33 cellular contexts compared by ENCODE assay signal in genomic region chr2:233837694-233838229, GRCh38. TPM values are rescaled to one million over a fixed set of nuclear protein-coding genes. Genes with fewer than 3 reads are reported as not detected.
DNase-seq lines count a peak whose midpoint lies in the region; ATAC-seq and TF ChIP-seq lines count a peak whose summit lies in the region.
"Had no signal": no experiment of that assay in that cellular context is flagged by ENCODE, and none has a peak within 500 bp of the region (broad histone marks: within the 10 kb centered on the region; RNA-seq: fewer than 3 reads in every experiment).

No MANE protein-coding gene starts in this region.

- intact Hi-C loops in aorta (cut with DNase I), result no loop called here

- DNase-seq in Peyer's patch (peak in 2 of 3 donors; percentile 8 to 11), progenitor cell of endocrine pancreas (ENCODE audit: low spot score, unreplicated experiment) (no peak), NOMO-1 treated with DMSO at 0.1 percent for 48 hours (lab: John Stamatoyannopoulos, UW; ENCODE audit: unreplicated experiment) (no peak), hippocampal formation (lab: John Stamatoyannopoulos, UW) (no peak), aorta (no peak)
- DNase-seq in central memory CD8-positive, alpha-beta T cell (ENCODE audit: low spot score in 2 of 2), result no peak
- DNase-seq in stimulated activated CD4-positive, alpha-beta T cell treated with anti-CD3 and anti-CD28 coated beads, Interleukin-4, amount 100 ng/mL, for 1 hour, result no peak
- DNase-seq: activated CD4-positive, alpha-beta T cell treated with anti-CD3 and anti-CD28 coated beads, Interleukin-2, amount 50 U/mL, for 1 hour; activated T-cell treated with anti-CD3 and anti-CD28 coated beads, Interleukin-2, amount 50 U/mL, for 72 hours; amygdala; DMS 273 treated with DMSO at 0.1 percent for 48 hours; effector CD8-positive, alpha-beta T cell; left colon; mammary epithelial cell; MM.1S; NCI-H1930; NCI-H2171 treated with DMSO at 0.1 percent for 48 hours; NCI-H510A; right cardiac atrium had no signal

- H3K4me1 ChIP-seq in BLaER1, result peaks cover 59% of the 10 kb centered on the region
- H3K4me1 ChIP-seq in Peyer's patch, result peaks cover 0 to 5% (median 0%) of the 10 kb centered on the region in 4 donors
- H3K4me1 ChIP-seq in aorta (ENCODE audit: control insufficient read depth in 1 of 2, insufficient read depth in 2 of 2, low read length in 2 of 2), result no peaks in the 10 kb centered on the region
- H3K4me1 ChIP-seq: parathyroid adenoma, tibial nerve had no signal

- H3K4me1 Mint-ChIP-seq in central memory CD8-positive, alpha-beta T cell, result peaks cover 5% of the 10 kb centered on the region
- peaks cover 1% of the 10 kb centered on the region for H3K4me1 Mint-ChIP-seq in progenitor cell of endocrine pancreas (ENCODE audit: low read depth)
- H3K4me1 Mint-ChIP-seq: activated naive CD4-positive, alpha-beta T cell treated with anti-CD3 and anti-CD28 coated beads, Interleukin-2, amount 50 U/mL, for 24 hours had no signal

- no peaks in the 10 kb centered on the region for H3K27me3 ChIP-seq in BLaER1
- no peaks in the 10 kb centered on the region for H3K27me3 ChIP-seq in Peyer's patch
- no peaks in the 10 kb centered on the region for H3K27me3 ChIP-seq in aorta (ENCODE audit: control insufficient read depth in 1 of 2, insufficient read depth in 2 of 2, low read length in 1 of 2)
- H3K27me3 ChIP-seq: tibial nerve had no signal

- H3K27ac Mint-ChIP-seq in central memory CD8-positive, alpha-beta T cell (ENCODE audit: low read depth), result peak overlapping the region; percentile 75
- H3K27ac Mint-ChIP-seq in progenitor cell of endocrine pancreas, result peak overlapping the region; percentile 14
- H3K27ac Mint-ChIP-seq: activated naive CD4-positive, alpha-beta T cell treated with anti-CD3 and anti-CD28 coated beads, Interleukin-2, amount 50 U/mL, for 24 hours; WTC11 had no signal

- H3K9me3 ChIP-seq in BLaER1 (no peaks in the 10 kb centered on the region), Peyer's patch (no peaks in the 10 kb centered on the region), aorta (ENCODE audit: control insufficient read depth, low read length) (no peaks in the 10 kb centered on the region)
- H3K9me3 ChIP-seq: tibial nerve had no signal

- H3K4me2 ChIP-seq in BLaER1, result peak overlapping the region; percentile 53; the same call in 1 of the 2 replicates
- H3K4me2 ChIP-seq: KMS-11, smooth muscle cell had no signal

- no peaks in the 10 kb centered on the region for H3K9me3 Mint-ChIP-seq in central memory CD8-positive, alpha-beta T cell
- no peaks in the 10 kb centered on the region for H3K9me3 Mint-ChIP-seq in progenitor cell of endocrine pancreas (ENCODE audit: low read depth)
- H3K9me3 Mint-ChIP-seq: activated naive CD4-positive, alpha-beta T cell treated with anti-CD3 and anti-CD28 coated beads, Interleukin-2, amount 50 U/mL, for 24 hours; activated T-cell treated with anti-CD3 and anti-CD28 coated beads, Interleukin-2, amount 50 U/mL, for 72 hours; neural crest cell; WTC11 had no signal

- H3K9ac ChIP-seq in BLaER1, result no peak overlapping the region; the same call in 1 of the 2 replicates
- H3K9ac ChIP-seq: KMS-11, parathyroid adenoma had no signal

- peaks cover 4% of the 10 kb centered on the region for H3K36me3 Mint-ChIP-seq in central memory CD8-positive, alpha-beta T cell (ENCODE audit: insufficient read depth)
- peaks cover 20% of the 10 kb centered on the region for H3K36me3 Mint-ChIP-seq in progenitor cell of endocrine pancreas (ENCODE audit: insufficient read depth)
- H3K36me3 Mint-ChIP-seq: activated naive CD4-positive, alpha-beta T cell treated with anti-CD3 and anti-CD28 coated beads, Interleukin-2, amount 50 U/mL, for 24 hours had no signal

- peaks cover 81% of the 10 kb centered on the region for H4K20me1 ChIP-seq in BLaER1

- H3K27ac ChIP-seq in BLaER1 (peak overlapping the region; percentile 45; the same call in 1 of the 2 replicates), Peyer's patch (no peak overlapping the region), aorta (ENCODE audit: low read depth in 1 of 2, low read length in 2 of 2) (no peak overlapping the region)
- H3K27ac ChIP-seq: epithelial cell of prostate, KMS-11, parathyroid adenoma, tibial nerve had no signal

- TF ChIP-seq CTCF in Peyer's patch (IDR thresholded peaks at IDR 0.05) (no peak), progenitor cell of endocrine pancreas (IDR thresholded peaks at IDR 0.05; ENCODE audit: unreplicated experiment) (no peak)

- 53 to 61% methylated on average over 9 of the region's 9 CpGs for WGBS in aorta, 2 donors

- no peak overlapping the region for H3K4me3 ChIP-seq in BLaER1
- H3K4me3 ChIP-seq in Peyer's patch, result no peak overlapping the region
- no peak overlapping the region for H3K4me3 ChIP-seq in aorta (ENCODE audit: low read length in 2 of 2)
- H3K4me3 ChIP-seq: smooth muscle cell, tibial nerve had no signal

- ATAC-seq in central memory CD8-positive, alpha-beta T cell (replicated peaks; ENCODE audit: extremely low read depth, poor library complexity, severe bottlenecking), result no peak
- no peak for ATAC-seq in aorta (ENCODE audit: low FRiP score)
- ATAC-seq: activated T-cell treated with anti-CD3 and anti-CD28 coated beads, Interleukin-2, amount 50 U/mL, for 72 hours; left colon; right cardiac atrium; Right ventricle myocardium inferior; WTC11 had no signal

- no peak for TF ChIP-seq POLR2A in Peyer's patch (IDR thresholded peaks at IDR 0.05)

- H3K36me3 ChIP-seq in BLaER1 (peaks cover 88% of the 10 kb centered on the region), Peyer's patch (no peaks in the 10 kb centered on the region), aorta (ENCODE audit: control insufficient read depth in 1 of 2, insufficient read depth in 2 of 2, low read length in 1 of 2) (no peaks in the 10 kb centered on the region)
- H3K36me3 ChIP-seq: tibial nerve had no signal

- no peak overlapping the region for H3K4me3 Mint-ChIP-seq in central memory CD8-positive, alpha-beta T cell
- no peak overlapping the region for H3K4me3 Mint-ChIP-seq in progenitor cell of endocrine pancreas (ENCODE audit: low read depth)
- H3K4me3 Mint-ChIP-seq: activated naive CD4-positive, alpha-beta T cell treated with anti-CD3 and anti-CD28 coated beads, Interleukin-2, amount 50 U/mL, for 24 hours; activated T-cell treated with anti-CD3 and anti-CD28 coated beads, Interleukin-2, amount 50 U/mL, for 72 hours; neural crest cell; WTC11 had no signal

- H3K27me3 Mint-ChIP-seq in central memory CD8-positive, alpha-beta T cell, result no peaks in the 10 kb centered on the region
- H3K27me3 Mint-ChIP-seq in progenitor cell of endocrine pancreas, result no peaks in the 10 kb centered on the region
- H3K27me3 Mint-ChIP-seq: activated naive CD4-positive, alpha-beta T cell treated with anti-CD3 and anti-CD28 coated beads, Interleukin-2, amount 50 U/mL, for 24 hours had no signal

RNA-seq across cellular contexts. Expression of gene HJURP, which starts 16.6 kb away (rescaled TPM):
- total RNA-seq in Peyer's patch, result 10 to 100 TPM in 1 of 4 donors, 1 to 10 TPM in 3; 2.1 to 10.7 (median 6.1) TPM
- 22.0 and 23.1 TPM in 2 replicates for total RNA-seq in progenitor cell of endocrine pancreas
- total RNA-seq in aorta, result 1 to 10 TPM; 1.1 TPM
- polyA plus RNA-seq in aorta, result not detected

RNA-seq across cellular contexts. Expression of gene MROH2A, which starts 59.6 kb away (rescaled TPM):
- total RNA-seq in Peyer's patch, result 1 to 10 TPM in 1 of 4 donors, under 1 TPM in 2, not detected in 1; 0.27 to 1.6 (median 0.35) TPM
- total RNA-seq in progenitor cell of endocrine pancreas, result not detected in 2 replicates
- total RNA-seq in aorta, result not detected
- not detected for polyA plus RNA-seq in aorta
- total RNA-seq: activated T-cell treated with anti-CD3 and anti-CD28 coated beads, Interleukin-2, amount 50 U/mL, for 72 hours; H1; neural crest cell; OCI-LY7; right cardiac atrium; Right ventricle myocardium inferior; smooth muscle cell; tibial nerve; WTC11 had no signal
- polyA plus RNA-seq: AG04450, BJ, H1, right cardiac atrium, smooth muscle cell had no signal

Comparison
In these comparisons a context has a peak if more than half of its experiments do, and no peak if none do; other contexts are left out.
1. DNase-seq: peak in Peyer's patch (2 of 3); none in central memory CD8-positive, alpha-beta T cell (0 of 2), progenitor cell of endocrine pancreas (single experiment), NOMO-1 treated with DMSO at 0.1 percent for 48 hours (single experiment), hippocampal formation (0 of 2), aorta (0 of 2) and stimulated activated CD4-positive, alpha-beta T cell treated with anti-CD3 and anti-CD28 coated beads, Interleukin-4, amount 100 ng/mL, for 1 hour (single experiment).